28 cellular contexts compared by ENCODE assay signal in the genomic region with DNA sequence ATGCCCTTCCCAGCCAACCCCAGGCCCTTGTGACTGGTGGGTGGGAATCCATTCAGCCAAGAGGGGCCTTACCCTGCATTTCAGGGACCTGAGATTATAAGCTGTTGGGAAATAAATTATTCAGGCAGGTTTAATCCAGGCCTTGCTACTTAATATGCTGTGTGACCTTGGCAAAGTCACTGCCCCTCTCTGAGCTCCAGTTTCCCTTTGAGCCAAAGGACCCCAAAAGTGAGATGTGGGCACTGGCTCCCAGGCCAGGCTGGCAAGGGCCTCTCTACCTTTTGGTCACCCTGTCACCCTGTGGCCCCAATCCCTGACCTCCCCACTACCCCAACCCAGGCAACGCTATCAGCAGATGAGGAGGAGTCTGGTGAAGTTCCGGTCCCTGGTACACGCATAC.
"Had no signal": no experiment of that assay in that cellular context is flagged by ENCODE, and none has a peak within 500 bp of the region (broad histone marks: within the 10 kb centered on the region; RNA-seq: fewer than 3 reads in every experiment).

No MANE protein-coding gene starts in this region.

- ATAC-seq: activated CD4-positive, CD25-positive, alpha-beta regulatory T cell treated with anti-CD3 and anti-CD28 coated beads, Interleukin-2, amount 50 U/mL, for 24 hours; activated CD8-positive, alpha-beta memory T cell treated with anti-CD3 and anti-CD28 coated beads, Interleukin-2, amount 10 ng/mL, durations not matched to agents 7 days and 5 days; activated CD8-positive, alpha-beta T cell treated with anti-CD3 and anti-CD28 coated beads, Interleukin-2, amount 10 ng/mL, durations not matched to agents 7 days and 5 days; activated naive CD8-positive, alpha-beta T cell treated with anti-CD3 and anti-CD28 coated beads, Interleukin-2, amount 50 U/mL, for 24 hours; activated T-cell treated with anti-CD3 and anti-CD28 coated beads, Interleukin-2, amount 50 U/mL, for 4 hours; activated T-helper 17 cell treated with anti-CD3 and anti-CD28 coated beads, Interleukin-2, amount 50 U/mL, for 72 hours had no signal

- H3K4me3 ChIP-seq: ascending aorta, cardiac muscle cell had no signal

- H3K27me3 ChIP-seq: ascending aorta, cardiac muscle cell had no signal

- H3K9me3 ChIP-seq: ascending aorta had no signal

- DNase-seq: activated CD4-positive, alpha-beta memory T cell treated with anti-CD3 and anti-CD28 coated beads, Interleukin-2, amount 10 ng/mL, durations not matched to agents 7 days and 5 days; activated CD4-positive, alpha-beta T cell treated with anti-CD3 and anti-CD28 coated beads for 1 hour; activated CD4-positive, alpha-beta T cell treated with anti-CD3 and anti-CD28 coated beads, Interleukin-2, amount 10 ng/mL, durations not matched to agents 7 days and 5 days; activated CD4-positive, CD25-positive, alpha-beta regulatory T cell; activated CD8-positive, alpha-beta memory T cell treated with anti-CD3 and anti-CD28 coated beads for 24 hours; activated CD8-positive, alpha-beta memory T cell treated with anti-CD3 and anti-CD28 coated beads, Interleukin-2, amount 10 ng/mL, durations not matched to agents 7 days and 5 days; activated CD8-positive, alpha-beta memory T cell treated with anti-CD3 and anti-CD28 coated beads, Interleukin-2, amount 50 U/mL, for 48 hours; activated CD8-positive, alpha-beta T cell treated with anti-CD3 and anti-CD28 coated beads, Interleukin-2, amount 10 ng/mL, durations not matched to agents 7 days and 5 days; activated effector memory CD4-positive, alpha-beta T cell treated with Interleukin-2 at 50 U/mL for 16 hours; activated gamma-delta T cell; activated naive CD4-positive, alpha-beta T cell treated with anti-CD3 and anti-CD28 coated beads, Interleukin-2, amount 10 ng/mL, durations not matched to agents 7 days and 5 days; activated naive CD4-positive, alpha-beta T cell treated with Interleukin-2 at 50 U/mL for 16 hours; activated naive CD8-positive, alpha-beta T cell treated with anti-CD3 and anti-CD28 coated beads, Interleukin-2, amount 10 ng/mL, durations not matched to agents 7 days and 5 days; activated T-cell treated with anti-CD3 and anti-CD28 coated beads, Interleukin-2, amount 50 U/mL, for 4 hours; activated T-cell treated with anti-CD3 and anti-CD28 coated beads, Interleukin-2, amount 50 U/mL, for 72 hours; amygdala; anterior cingulate cortex; caudate nucleus; cerebellar nuclear complex; T-helper 1 cell; T-helper 9 cell had no signal

- H3K36me3 ChIP-seq: ascending aorta, cardiac muscle cell, WERI-Rb-1 had no signal

- H3K27ac ChIP-seq: ascending aorta, cardiac muscle cell, WERI-Rb-1 had no signal

- FAIRE-seq: TTC549 had no signal
